In genomic region chr3:156449712-156450574, GRCh38 we compare ENCODE assay signal across 8 cellular contexts.
A peak's percentile ranks its signal among the peaks of the same experiment; 100 is the strongest.
DNase-seq lines count a peak whose midpoint lies in the region; ATAC-seq lines count a peak whose summit lies in the region.

No MANE protein-coding gene starts in this region.

- WGBS in mesenchymal stem cell: 18% methylated on average over 1 of the region's 2 CpGs

- no peak overlapping the region for H3K4ac ChIP-seq in mesenchymal stem cell (ENCODE audit: low read depth in 1 of 2, low read length in 2 of 2)

- H3K4me2 ChIP-seq in mesenchymal stem cell (ENCODE audit: low read length, poor library complexity, severe bottlenecking): no peak overlapping the region

- no peaks in the 10 kb centered on the region for H3K79me1 ChIP-seq in mesenchymal stem cell (replicated peaks; ENCODE audit: low read length, poor library complexity, severe bottlenecking)

- no peak overlapping the region for H3K18ac ChIP-seq in mesenchymal stem cell (ENCODE audit: low read depth in 1 of 2, low read length in 2 of 2)

- H2BK15ac ChIP-seq in mesenchymal stem cell (ENCODE audit: low read depth, poor library complexity, severe bottlenecking): no peak overlapping the region

- no peak overlapping the region for H3K4me3 ChIP-seq in mesenchymal stem cell (ENCODE audit: insufficient read depth in 1 of 2, low read depth in 1 of 2, low read length in 2 of 2)

- H3K23ac ChIP-seq in mesenchymal stem cell (ENCODE audit: low read length in 2 of 2): no peak overlapping the region

- no peak overlapping the region for H3K9ac ChIP-seq in mesenchymal stem cell (ENCODE audit: low read length)

- no peak overlapping the region for H2AK5ac ChIP-seq in mesenchymal stem cell (ENCODE audit: low read length, severe bottlenecking)

- H3K36me3 ChIP-seq in mesenchymal stem cell (ENCODE audit: control insufficient read depth in 1 of 2, insufficient read depth in 2 of 2, low read depth in 1 of 2, low read length in 2 of 2): no peaks in the 10 kb centered on the region

- H3K27me3 ChIP-seq in mesenchymal stem cell (ENCODE audit: control insufficient read depth in 1 of 2, insufficient read depth in 1 of 2, low read length in 2 of 2): no peaks in the 10 kb centered on the region

- H3K27ac ChIP-seq in mesenchymal stem cell (ENCODE audit: low read length, poor library complexity, severe bottlenecking): no peak overlapping the region

- H2BK5ac ChIP-seq in mesenchymal stem cell (ENCODE audit: low read depth, low read length, poor library complexity, severe bottlenecking): no peak overlapping the region

- H4K8ac ChIP-seq in mesenchymal stem cell (ENCODE audit: low read length): no peak overlapping the region

- no peaks in the 10 kb centered on the region for H3K4me1 ChIP-seq in mesenchymal stem cell (ENCODE audit: control insufficient read depth, insufficient read depth, low read depth, low read length)

- no peaks in the 10 kb centered on the region for H3K9me3 ChIP-seq in mesenchymal stem cell (ENCODE audit: control insufficient read depth, low read length)

- H2BK12ac ChIP-seq in mesenchymal stem cell (ENCODE audit: low read length in 2 of 2): no peak overlapping the region

- ATAC-seq in HG02571 (IDR thresholded peaks at IDR 0.05; ENCODE audit: unreplicated experiment): peak; percentile 52
- no peak for ATAC-seq in GM19455 (IDR thresholded peaks at IDR 0.05; ENCODE audit: unreplicated experiment)

- no peak overlapping the region for H2AFZ ChIP-seq in mesenchymal stem cell (ENCODE audit: low read depth, low read length)

- H2BK120ac ChIP-seq in mesenchymal stem cell (ENCODE audit: low read depth, low read length): no peak overlapping the region

- H3K14ac ChIP-seq in mesenchymal stem cell (ENCODE audit: low read length in 2 of 2): no peak overlapping the region

- H4K91ac ChIP-seq in mesenchymal stem cell (ENCODE audit: low read length): no peak overlapping the region

- DNase-seq in NCI-H345 (lab: John Stamatoyannopoulos, UW) (peak; percentile 10), NCI-H345 treated with DMSO at 0.1 percent for 48 hours (lab: John Stamatoyannopoulos, UW; ENCODE audit: unreplicated experiment) (no peak), NCI-H69 (lab: John Stamatoyannopoulos, UW) (peak; percentile 53), cerebellum (ENCODE audit: low spot score) (peak; percentile 32), mesenchymal stem cell (peak; percentile 29), DMS114 treated with DMSO at 0.1 percent for 48 hours (lab: John Stamatoyannopoulos, UW; ENCODE audit: unreplicated experiment) (no peak)

Comparison
In these comparisons a context has a peak if more than half of its experiments do, and no peak if none do; other contexts are left out.
1. DNase-seq: peak in NCI-H345 (single experiment), NCI-H69 (single experiment), cerebellum (single experiment) and mesenchymal stem cell (single experiment); none in NCI-H345 treated with DMSO at 0.1 percent for 48 hours (single experiment) and DMS114 treated with DMSO at 0.1 percent for 48 hours (single experiment).